ENCODE assay signal across 8 cellular contexts in the genomic region with DNA sequence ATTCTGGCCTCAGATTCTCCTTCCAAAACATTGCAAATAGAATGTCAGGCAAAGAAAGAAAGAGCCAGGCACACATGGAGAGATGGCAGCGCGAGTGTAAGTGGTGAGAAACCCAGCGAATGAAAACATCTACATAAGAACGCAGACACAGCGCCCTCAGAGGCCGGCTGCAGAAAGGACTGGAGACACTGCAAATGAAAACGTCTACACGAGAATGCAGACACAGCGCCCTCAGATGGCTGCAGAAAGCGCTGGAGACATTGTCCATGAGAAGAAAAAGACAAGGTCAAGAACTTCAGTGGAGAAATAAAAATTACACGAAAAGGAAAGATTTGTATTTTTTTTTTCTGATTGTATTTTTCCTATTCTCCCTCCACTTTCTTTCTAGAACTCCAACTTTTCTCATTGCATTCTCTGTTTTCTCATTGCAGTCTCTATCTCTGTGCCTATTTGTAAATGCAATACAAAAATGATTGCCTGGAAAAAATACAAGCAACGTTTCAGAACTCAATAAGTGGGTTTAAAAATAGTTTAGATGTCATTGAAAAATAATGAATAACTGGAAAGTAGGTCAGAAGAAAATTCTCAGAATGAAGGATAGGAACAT.
DNase-seq lines count a peak whose midpoint lies in the region; ATAC-seq and TF ChIP-seq lines count a peak whose summit lies in the region.

No MANE protein-coding gene starts in this region.

- H3K79me2 ChIP-seq in KMS-11 (ENCODE audit: insufficient read depth, low read depth): no peaks in the 10 kb centered on the region
- no peaks in the 10 kb centered on the region for H3K79me2 ChIP-seq in OCI-LY7 (ENCODE audit: insufficient read depth, low read depth, low read length)

- H3K4me3 Mint-ChIP-seq in natural killer cell treated with Interleukin-12 subunit alpha and Interleukin-12 subunit beta and Interleukin-15 and Interleukin-18, amount 100 ng/mL, for 72 hours: no peak overlapping the region

- H3K9me3 Mint-ChIP-seq in natural killer cell treated with Interleukin-12 subunit alpha and Interleukin-12 subunit beta and Interleukin-15 and Interleukin-18, amount 100 ng/mL, for 72 hours: no peaks in the 10 kb centered on the region

- no peaks in the 10 kb centered on the region for H4K20me1 ChIP-seq in KMS-11 (ENCODE audit: insufficient read depth)
- H4K20me1 ChIP-seq in OCI-LY7 (ENCODE audit: insufficient read depth, low read length): no peaks in the 10 kb centered on the region

- H3K27ac Mint-ChIP-seq in natural killer cell treated with Interleukin-12 subunit alpha and Interleukin-12 subunit beta and Interleukin-15 and Interleukin-18, amount 100 ng/mL, for 72 hours: peak overlapping the region in 1 of 2 donors; percentile 56

- H3K4me3 ChIP-seq in KMS-11 (IDR thresholded peaks at IDR 0.05; ENCODE audit: insufficient read depth, low read depth, low read length): no peak overlapping the region
- no peak overlapping the region for H3K4me3 ChIP-seq in OCI-LY7 (ENCODE audit: low read depth, low read length, poor library complexity, severe bottlenecking)
- H3K4me3 ChIP-seq in esophagus squamous epithelium: no peak overlapping the region

- no peaks in the 10 kb centered on the region for H3K9me3 ChIP-seq in OCI-LY7 (ENCODE audit: low read length)
- no peaks in the 10 kb centered on the region for H3K9me3 ChIP-seq in esophagus squamous epithelium

- peak; percentile 83 for ATAC-seq in GM21515 (IDR thresholded peaks at IDR 0.05; ENCODE audit: unreplicated experiment)
- peak; percentile 79 to 82 for ATAC-seq in natural killer cell treated with Interleukin-12 subunit alpha and Interleukin-12 subunit beta and Interleukin-15 and Interleukin-18, amount 100 ng/mL, for 72 hours

- H3K9me2 ChIP-seq in OCI-LY7 (ENCODE audit: insufficient read depth, low read length): no peaks in the 10 kb centered on the region

- H3K4me1 ChIP-seq in KMS-11 (ENCODE audit: low read depth, poor library complexity, severe bottlenecking): peaks cover 31% of the 10 kb centered on the region
- peaks cover 8% of the 10 kb centered on the region for H3K4me1 ChIP-seq in OCI-LY7 (ENCODE audit: insufficient read depth, low read length, poor library complexity, severe bottlenecking)
- H3K4me1 ChIP-seq in esophagus squamous epithelium: peaks cover 0 to 17% (median 7%) of the 10 kb centered on the region in 3 donors

- H3K4me2 ChIP-seq in KMS-11 (peak overlapping the region; percentile 36; the same call in 1 of the 2 replicates), OCI-LY7 (ENCODE audit: low read length) (no peak overlapping the region)

- CTCF ChIA-PET in OCI-LY7 (lab: Charles Lee; ENCODE audit: unreplicated experiment): no interaction called here

- H3K27ac ChIP-seq in KMS-11 (no peak overlapping the region), OCI-LY7 (ENCODE audit: low read depth, low read length, poor library complexity, severe bottlenecking) (no peak overlapping the region), esophagus squamous epithelium (no peak overlapping the region)

- H3K9ac ChIP-seq in KMS-11: no peak overlapping the region

- peaks cover 5% of the 10 kb centered on the region; the same call in 1 of the 2 replicates for H3K27me3 ChIP-seq in KMS-11 (ENCODE audit: insufficient read depth, low read depth)
- peaks cover 7 to 45% (median 10%) of the 10 kb centered on the region in 4 donors for H3K27me3 ChIP-seq in esophagus squamous epithelium

- BruUV-seq in OCI-LY7 (replicated peaks; lab: Mats Ljungman, UMichigan): no TSS peak

- H2AFZ ChIP-seq in KMS-11 (ENCODE audit: low read depth) (peak overlapping the region; percentile 61), OCI-LY7 (ENCODE audit: low read length) (0 out of 2 replicates have a peak overlapping the region, but pooled peaks have one; percentile 37)

- TF ChIP-seq POLR2A in esophagus squamous epithelium (IDR thresholded peaks at IDR 0.05): no peak

- H3K36me3 Mint-ChIP-seq in natural killer cell treated with Interleukin-12 subunit alpha and Interleukin-12 subunit beta and Interleukin-15 and Interleukin-18, amount 100 ng/mL, for 72 hours: no peaks in the 10 kb centered on the region

- H3K27me3 Mint-ChIP-seq in natural killer cell treated with Interleukin-12 subunit alpha and Interleukin-12 subunit beta and Interleukin-15 and Interleukin-18, amount 100 ng/mL, for 72 hours: peaks cover 9 to 12% of the 10 kb centered on the region in 2 donors

- no peaks in the 10 kb centered on the region for H3K36me3 ChIP-seq in KMS-11 (ENCODE audit: insufficient read depth)
- no peaks in the 10 kb centered on the region for H3K36me3 ChIP-seq in OCI-LY7 (ENCODE audit: insufficient read depth, low read length)
- H3K36me3 ChIP-seq in esophagus squamous epithelium: no peaks in the 10 kb centered on the region

- intact Hi-C loops in OCI-LY7 (cut with micrococcal nuclease; ENCODE audit: unreplicated experiment): loop anchor here (1.0 to 5.0 kb wide), 2 partner anchors 119 to 162 kb away; partner anchors contain the start of gene LPCAT1
- intact Hi-C loops in esophagus squamous epithelium (cut with DNase I): loop anchor here (5.0 kb wide), 1 partner anchor 474 kb away; no protein-coding TSS in a partner anchor

- TF ChIP-seq CTCF in KMS-11 (conservative IDR thresholded peaks at IDR 0.05; ENCODE audit: low read depth, low read length): peak; percentile 98
- TF ChIP-seq CTCF in OCI-LY7 (conservative IDR thresholded peaks at IDR 0.05; ENCODE audit: low read length): peak; percentile 100
- TF ChIP-seq CTCF in esophagus squamous epithelium (IDR thresholded peaks at IDR 0.05): peak; percentile 64 to 91 (median 86)

- POLR2A ChIA-PET in OCI-LY7 (lab: Charles Lee): no interaction called here

- H3K4me1 Mint-ChIP-seq in natural killer cell treated with Interleukin-12 subunit alpha and Interleukin-12 subunit beta and Interleukin-15 and Interleukin-18, amount 100 ng/mL, for 72 hours (ENCODE audit: low read depth in 2 of 2): peaks cover 3 to 10% of the 10 kb centered on the region in 2 donors

- DNase-seq in COLO829 (ENCODE audit: low spot score) (peak; percentile 64), OCI-LY7 (ENCODE audit: low spot score) (peak; percentile 90), activated T-cell treated with anti-CD3 and anti-CD28 coated beads for 4 hours (peak; percentile 66), esophagus squamous epithelium (lab: John Stamatoyannopoulos, UW) (peak; percentile 41)
- DNase-seq in natural killer cell treated with Interleukin-12 subunit alpha and Interleukin-12 subunit beta and Interleukin-15 and Interleukin-18, amount 100 ng/mL, for 72 hours (ENCODE audit: low spot score): peak; percentile 79
- peak; percentile 74 for DNase-seq in stimulated activated naive CD4-positive, alpha-beta T cell treated with Interleukin-2 at 50 U/mL for 16 hours (lab: John Stamatoyannopoulos, UW)

- WGBS in esophagus squamous epithelium, 2 donors: 1 to 2% methylated on average over 12 of the region's 12 CpGs
